Comparison of ENCODE assay signal across 8 cellular contexts in genomic region chr1:198788561-198789064, GRCh38.
DNase-seq lines count a peak whose midpoint lies in the region; ATAC-seq and TF ChIP-seq lines count a peak whose summit lies in the region.

No MANE protein-coding gene starts in this region.

- H2BK120ac ChIP-seq in trophoblast cell (ENCODE audit: insufficient read depth, low read length, poor library complexity) = no peak overlapping the region

- no peak overlapping the region for H4K8ac ChIP-seq in trophoblast cell (ENCODE audit: low read depth, low read length)

- no peak overlapping the region for H3K4me2 ChIP-seq in trophoblast cell (ENCODE audit: low read length)

- H2AK5ac ChIP-seq in trophoblast cell (ENCODE audit: low read length) = no peak overlapping the region

- peaks cover 3% of the 10 kb centered on the region for H3K27me3 Mint-ChIP-seq in activated T-helper 1 cell treated with anti-CD3 and anti-CD28 coated beads, Interleukin-12 subunit alpha, Interleukin-12 subunit beta, Interleukin-2, Interleukin-4 antibody, amounts not matched to agents 30 ng/mL and 10 ng/mL and 1 ng/mL, durations not matched to agents 14 hours and 24 hours and 36 hours (ENCODE audit: insufficient read depth)

- no peaks in the 10 kb centered on the region for H3K9me3 ChIP-seq in trophoblast cell (ENCODE audit: insufficient read depth, low read depth, low read length)

- H3K14ac ChIP-seq in trophoblast cell (ENCODE audit: low read length) = no peak overlapping the region

- no peak overlapping the region for H3K27ac Mint-ChIP-seq in activated T-helper 1 cell treated with anti-CD3 and anti-CD28 coated beads, Interleukin-12 subunit alpha, Interleukin-12 subunit beta, Interleukin-2, Interleukin-4 antibody, amounts not matched to agents 30 ng/mL and 10 ng/mL and 1 ng/mL, durations not matched to agents 14 hours and 24 hours and 36 hours

- no peaks in the 10 kb centered on the region for H3K36me3 ChIP-seq in trophoblast cell (ENCODE audit: control insufficient read depth in 1 of 2, insufficient read depth in 2 of 2, low read length in 2 of 2)

- H3K23ac ChIP-seq in trophoblast cell (ENCODE audit: low read length) = no peak overlapping the region

- no peaks in the 10 kb centered on the region for H3K4me1 ChIP-seq in trophoblast cell (ENCODE audit: control insufficient read depth in 1 of 2, insufficient read depth in 2 of 2, low read length in 2 of 2)

- H3K4me3 Mint-ChIP-seq in activated T-helper 1 cell treated with anti-CD3 and anti-CD28 coated beads, Interleukin-12 subunit alpha, Interleukin-12 subunit beta, Interleukin-2, Interleukin-4 antibody, amounts not matched to agents 30 ng/mL and 10 ng/mL and 1 ng/mL, durations not matched to agents 14 hours and 24 hours and 36 hours = no peak overlapping the region

- H3K9ac ChIP-seq in trophoblast cell (ENCODE audit: low read length) = no peak overlapping the region

- H4K91ac ChIP-seq in trophoblast cell (ENCODE audit: low read depth, low read length) = no peak overlapping the region

- no peak overlapping the region for H2AFZ ChIP-seq in trophoblast cell (ENCODE audit: insufficient read depth, low read length, poor library complexity)

- no peak overlapping the region for H4K12ac ChIP-seq in trophoblast cell (ENCODE audit: low read depth, low read length)

- TF ChIP-seq CTCF in choroid plexus epithelial cell (conservative IDR thresholded peaks at IDR 0.05; ENCODE audit: low read depth, low read length) = peak; percentile 72

- H3K27ac ChIP-seq in trophoblast cell (ENCODE audit: low read depth, low read length) = no peak overlapping the region

- no peaks in the 10 kb centered on the region for H3K27me3 ChIP-seq in trophoblast cell (ENCODE audit: insufficient read depth, low read length)

- intact Hi-C loops in activated T-helper 1 cell treated with anti-CD3 and anti-CD28 coated beads, Interleukin-12 subunit alpha, Interleukin-12 subunit beta, Interleukin-2, Interleukin-4 antibody, amounts not matched to agents 30 ng/mL and 10 ng/mL and 1 ng/mL, durations not matched to agents 14 hours and 24 hours and 36 hours (cut with micrococcal nuclease) = no loop called here

- H3K9me3 Mint-ChIP-seq in activated T-helper 1 cell treated with anti-CD3 and anti-CD28 coated beads, Interleukin-12 subunit alpha, Interleukin-12 subunit beta, Interleukin-2, Interleukin-4 antibody, amounts not matched to agents 30 ng/mL and 10 ng/mL and 1 ng/mL, durations not matched to agents 14 hours and 24 hours and 36 hours = no peaks in the 10 kb centered on the region

- H3K36me3 Mint-ChIP-seq in activated T-helper 1 cell treated with anti-CD3 and anti-CD28 coated beads, Interleukin-12 subunit alpha, Interleukin-12 subunit beta, Interleukin-2, Interleukin-4 antibody, amounts not matched to agents 30 ng/mL and 10 ng/mL and 1 ng/mL, durations not matched to agents 14 hours and 24 hours and 36 hours (ENCODE audit: low read depth) = no peaks in the 10 kb centered on the region

- peak; percentile 31 for DNase-seq in DMS 273 (lab: John Stamatoyannopoulos, UW; ENCODE audit: unreplicated experiment)
- no peak for DNase-seq in DMS 273 treated with DMSO at 0.1 percent for 48 hours (lab: John Stamatoyannopoulos, UW)
- DNase-seq in Kasumi-1 (lab: John Stamatoyannopoulos, UW) = peak; percentile 55 to 60
- peak; percentile 87 for DNase-seq in choroid plexus epithelial cell (ENCODE audit: low read depth)
- DNase-seq in trophoblast cell = peak; percentile 29 to 60
- no peak for DNase-seq in NCI-H2196 (lab: John Stamatoyannopoulos, UW; ENCODE audit: unreplicated experiment)
- DNase-seq in activated T-helper 1 cell treated with anti-CD3 and anti-CD28 coated beads, Interleukin-12 subunit alpha, Interleukin-12 subunit beta, Interleukin-2, Interleukin-4 antibody, amounts not matched to agents 30 ng/mL and 10 ng/mL and 1 ng/mL, durations not matched to agents 14 hours and 24 hours and 36 hours (ENCODE audit: low spot score) = no peak

- H3K79me2 ChIP-seq in trophoblast cell (ENCODE audit: control insufficient read depth, insufficient read depth, low read length, poor library complexity) = no peaks in the 10 kb centered on the region

- H2BK12ac ChIP-seq in trophoblast cell (ENCODE audit: low read length) = no peak overlapping the region

- no peaks in the 10 kb centered on the region for H3K79me1 ChIP-seq in trophoblast cell (ENCODE audit: low read length)

- no peak overlapping the region for H3K18ac ChIP-seq in trophoblast cell (ENCODE audit: low read length)

- WGBS in trophoblast cell (ENCODE audit: extremely low coverage, insufficient coverage, insufficient read length) = no CpG with 5 or more reads among the region's 3 CpGs

- no peak overlapping the region for H2BK5ac ChIP-seq in trophoblast cell (ENCODE audit: low read depth, low read length, poor library complexity)

- H3K4me3 ChIP-seq in choroid plexus epithelial cell (ENCODE audit: low read depth, low read length) (no peak overlapping the region), trophoblast cell (ENCODE audit: low read depth, low read length) (no peak overlapping the region)

- H3K4me1 Mint-ChIP-seq in activated T-helper 1 cell treated with anti-CD3 and anti-CD28 coated beads, Interleukin-12 subunit alpha, Interleukin-12 subunit beta, Interleukin-2, Interleukin-4 antibody, amounts not matched to agents 30 ng/mL and 10 ng/mL and 1 ng/mL, durations not matched to agents 14 hours and 24 hours and 36 hours (ENCODE audit: low read depth) = peaks cover 11% of the 10 kb centered on the region

- H3K4ac ChIP-seq in trophoblast cell (ENCODE audit: low read depth, low read length) = no peak overlapping the region

- ATAC-seq in GM21825 (IDR thresholded peaks at IDR 0.05; ENCODE audit: unreplicated experiment) = peak; percentile 84

Comparison
In these comparisons a context has a peak if more than half of its experiments do, and no peak if none do; other contexts are left out.
1. DNase-seq: peak in DMS 273 (single experiment), Kasumi-1 (2 of 2), choroid plexus epithelial cell (single experiment) and trophoblast cell (2 of 2); none in DMS 273 treated with DMSO at 0.1 percent for 48 hours (single experiment), NCI-H2196 (single experiment) and activated T-helper 1 cell treated with anti-CD3 and anti-CD28 coated beads, Interleukin-12 subunit alpha, Interleukin-12 subunit beta, Interleukin-2, Interleukin-4 antibody, amounts not matched to agents 30 ng/mL and 10 ng/mL and 1 ng/mL, durations not matched to agents 14 hours and 24 hours and 36 hours (single experiment).